Comparison of ENCODE assay signal across 8 cellular contexts in the genomic region with DNA sequence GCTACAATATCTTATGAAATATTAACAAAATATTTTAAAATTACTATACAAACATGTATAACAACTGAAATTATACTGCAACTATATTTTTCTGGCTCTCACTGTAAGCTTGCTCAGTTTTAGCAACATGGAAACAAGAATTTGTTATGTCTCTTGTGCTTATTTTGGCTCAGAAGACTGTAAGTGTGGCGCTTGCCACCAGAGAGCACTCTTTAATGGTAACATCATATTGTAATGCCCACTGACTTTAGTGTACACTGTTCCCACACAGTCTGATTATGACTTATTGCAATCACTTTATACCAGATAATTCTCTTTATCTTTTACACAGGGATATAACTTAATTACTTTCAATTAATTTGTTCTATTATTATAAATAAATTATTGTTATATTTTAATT.
DNase-seq lines count a peak whose midpoint lies in the region; ATAC-seq, FAIRE-seq and TF ChIP-seq lines count a peak whose summit lies in the region.

No MANE protein-coding gene starts in this region.

- H3K36me3 Mint-ChIP-seq in endothelial cell (ENCODE audit: low read depth, unreplicated experiment), result no peaks in the 10 kb centered on the region
- no peaks in the 10 kb centered on the region for H3K36me3 Mint-ChIP-seq in CD4-positive, alpha-beta memory T cell

- CTCF ChIA-PET in GM12878 (lab: Yijun Ruan, JAX), result interaction anchor here (0.6 to 1.7 kb wide), 8 partner anchors 10 to 1189 kb away, joined by 3 to 5 read pairs (median 3); no protein-coding TSS in a partner anchor
- CTCF ChIA-PET in CD4-positive, alpha-beta memory T cell (lab: Charles Lee; ENCODE audit: partially characterized antibody), result interaction anchor here (1.1 kb wide), 1 partner anchor 732 kb away, joined by 3 read pairs; no protein-coding TSS in a partner anchor

- WGBS in GM12878 (ENCODE audit: insufficient coverage, insufficient replicate concordance, low lambda C conversion rate, missing lambda C conversion rate), result 83% methylated on average over 1 of the region's 1 CpG

- ATAC-seq in GM21576 (IDR thresholded peaks at IDR 0.05; ENCODE audit: unreplicated experiment) (peak; percentile 82), GM12878 (peak; percentile 90)

- TF ChIP-seq EP300 in GM12878 (IDR thresholded peaks at IDR 0.05; ENCODE audit: borderline replicate concordance in 1 of 2, control insufficient read depth in 1 of 2, low read depth in 2 of 2, low read length in 2 of 2), result no peak

- H3K9me3 Mint-ChIP-seq in endothelial cell (ENCODE audit: unreplicated experiment), result no peaks in the 10 kb centered on the region
- peaks cover 0 to 2% (median 0%) of the 10 kb centered on the region in 8 donors for H3K9me3 Mint-ChIP-seq in CD4-positive, alpha-beta memory T cell

- no peak overlapping the region for H3K4me3 Mint-ChIP-seq in endothelial cell (ENCODE audit: unreplicated experiment)
- no peak overlapping the region for H3K4me3 Mint-ChIP-seq in CD4-positive, alpha-beta memory T cell

- no peak overlapping the region for H3K27ac Mint-ChIP-seq in endothelial cell (ENCODE audit: unreplicated experiment)
- H3K27ac Mint-ChIP-seq in CD4-positive, alpha-beta memory T cell, result no peak overlapping the region

- TF ChIP-seq POLR2A in GM12878 (IDR thresholded peaks at IDR 0.05; ENCODE audit: low read depth, low read length), result no peak

- TF ChIP-seq CTCF in GM12878 (IDR thresholded peaks at IDR 0.05 in 2 of 3, conservative IDR thresholded peaks at IDR 0.05 in 1 of 3; ENCODE audit: control insufficient read depth in 2 of 3, extremely low read depth in 1 of 3, insufficient read depth in 1 of 3, low read depth in 3 of 3, low read length in 3 of 3), result peak; percentile 28 to 36 (median 31); a peak in 4 of 6 replicates
- no peak for TF ChIP-seq CTCF in endothelial cell (IDR thresholded peaks at IDR 0.05; ENCODE audit: unreplicated experiment)
- TF ChIP-seq CTCF in ascending aorta (IDR thresholded peaks at IDR 0.05), result no peak

- H3K9ac ChIP-seq in GM12878 (ENCODE audit: control insufficient read depth, insufficient read depth, low read length), result no peak overlapping the region

- FAIRE-seq in GM12878 (lab: Jason Lieb, UNC), result no peak

- POLR2A ChIA-PET in GM12878 (lab: Charles Lee), result no interaction called here
- POLR2A ChIA-PET in CD4-positive, alpha-beta memory T cell (lab: Charles Lee; ENCODE audit: partially characterized antibody), result no interaction called here

- in situ Hi-C loops in GM12878 (cut with MboI), result loop anchor here (25.0 kb wide), 1 partner anchor 1617 kb away; no protein-coding TSS in a partner anchor

- no peaks in the 10 kb centered on the region for H3K27me3 Mint-ChIP-seq in endothelial cell (ENCODE audit: unreplicated experiment)
- peaks cover 0 to 1% of the 10 kb centered on the region in 2 donors for H3K27me3 Mint-ChIP-seq in CD4-positive, alpha-beta memory T cell

- H3K36me3 ChIP-seq in GM12878 (ENCODE audit: control insufficient read depth in 2 of 2, insufficient read depth in 2 of 2, low read length in 1 of 2), result no peaks in the 10 kb centered on the region
- H3K36me3 ChIP-seq in ascending aorta, result no peaks in the 10 kb centered on the region
- no peaks in the 10 kb centered on the region for H3K36me3 ChIP-seq in CD4-positive, alpha-beta memory T cell (ENCODE audit: insufficient read depth, low read length)

- H3K27me3 ChIP-seq in GM12878 (replicated peaks in 1 of 2; ENCODE audit: control insufficient read depth in 2 of 2, insufficient read depth in 2 of 2, low read length in 1 of 2) (no peaks in the 10 kb centered on the region), ascending aorta (no peaks in the 10 kb centered on the region)
- H3K27me3 ChIP-seq in CD4-positive, alpha-beta memory T cell (ENCODE audit: insufficient read depth, low read length), result no peaks in the 10 kb centered on the region

- no peaks in the 10 kb centered on the region for H3K9me3 ChIP-seq in GM12878 (replicated peaks; ENCODE audit: control insufficient read depth, insufficient read depth, low read length)
- no peaks in the 10 kb centered on the region for H3K9me3 ChIP-seq in ascending aorta
- no peaks in the 10 kb centered on the region for H3K9me3 ChIP-seq in CD4-positive, alpha-beta memory T cell (ENCODE audit: control insufficient read depth in 1 of 2, low read length in 2 of 2)

- H2AFZ ChIP-seq in GM12878 (ENCODE audit: control insufficient read depth, low read depth, low read length), result no peak overlapping the region

- no peaks in the 10 kb centered on the region for H4K20me1 ChIP-seq in GM12878 (ENCODE audit: control insufficient read depth, insufficient read depth)

- H3K27ac ChIP-seq in GM12878 (ENCODE audit: control insufficient read depth, insufficient read depth) (no peak overlapping the region), ascending aorta (no peak overlapping the region)
- H3K27ac ChIP-seq in CD4-positive, alpha-beta memory T cell (ENCODE audit: low read depth, low read length), result no peak overlapping the region

- intact Hi-C loops in GM12878 (cut with micrococcal nuclease; ENCODE audit: unreplicated experiment), result loop anchor here (5.0 kb wide), 1 partner anchor 1622 kb away; no protein-coding TSS in a partner anchor
- intact Hi-C loops in ascending aorta (cut with DNase I), result no loop called here
- intact Hi-C loops in CD4-positive, alpha-beta memory T cell (cut with micrococcal nuclease), result no loop called here

- SMC1A ChIA-PET in GM12878 (lab: Charles Lee; ENCODE audit: uncharacterized antibody, unreplicated experiment), result interaction anchor here (0.8 to 1.5 kb wide), 4 partner anchors 10 to 268 kb away, joined by 5 to 6 read pairs (median 6); no protein-coding TSS in a partner anchor

- peaks cover 26% of the 10 kb centered on the region for H3K4me1 Mint-ChIP-seq in endothelial cell (ENCODE audit: unreplicated experiment)
- H3K4me1 Mint-ChIP-seq in CD4-positive, alpha-beta memory T cell, result no peaks in the 10 kb centered on the region

- DNase-seq in DMS 273 treated with DMSO at 0.1 percent for 48 hours (lab: John Stamatoyannopoulos, UW) (peak; percentile 0), NCI-H146 (lab: John Stamatoyannopoulos, UW) (peak; percentile 55), GM12878 (ENCODE audit: low read depth, low spot score) (no peak), smooth muscle cell of the brain vasculature (ENCODE audit: low read depth, low spot score) (peak; percentile 39), endothelial cell (ENCODE audit: low spot score) (no peak), ascending aorta (ENCODE audit: low spot score in 2 of 2) (no peak)
- no peak for DNase-seq in CD4-positive, alpha-beta memory T cell

- no peaks in the 10 kb centered on the region for H3K79me2 ChIP-seq in GM12878 (ENCODE audit: control insufficient read depth, insufficient read depth, low read length)

- BruUV-seq in GM12878 (replicated peaks; lab: Mats Ljungman, UMichigan), result no TSS peak

- H3K4me1 ChIP-seq in GM12878 (ENCODE audit: control insufficient read depth, insufficient read depth, low read length), result no peaks in the 10 kb centered on the region
- no peaks in the 10 kb centered on the region for H3K4me1 ChIP-seq in ascending aorta
- no peaks in the 10 kb centered on the region for H3K4me1 ChIP-seq in CD4-positive, alpha-beta memory T cell (ENCODE audit: insufficient read depth, low read length)

- no peak overlapping the region for H3K4me2 ChIP-seq in GM12878 (ENCODE audit: control insufficient read depth, insufficient read depth)

- peak; percentile 31; the same call in 1 of the 2 replicates for TF ChIP-seq RAD21 in GM12878 (IDR thresholded peaks at IDR 0.05; ENCODE audit: insufficient read depth, low read depth, low read length)

- RAD21 ChIA-PET in GM12878 (lab: Charles Lee; ENCODE audit: unreplicated experiment), result interaction anchor here (0.9 kb wide), 1 partner anchor 1624 kb away, joined by 3 read pairs; no protein-coding TSS in a partner anchor

- H3K4me3 ChIP-seq in GM12878, result no peak overlapping the region
- no peak overlapping the region for H3K4me3 ChIP-seq in ascending aorta
- no peak overlapping the region for H3K4me3 ChIP-seq in CD4-positive, alpha-beta memory T cell (ENCODE audit: low read length in 2 of 2)

TF ChIP-seq in GM12878, 131 proteins besides CTCF, POLR2A, EP300 and RAD21:
- no peak for TF ChIP-seq TCF12 (IDR thresholded peaks at IDR 0.05; ENCODE audit: low read depth, low read length)
- no peak for TF ChIP-seq YBX1 (IDR thresholded peaks at IDR 0.05)
- no peak for TF ChIP-seq BCL11A (IDR thresholded peaks at IDR 0.05; ENCODE audit: low read depth, low read length)

Comparison
In these comparisons a context has a peak if more than half of its experiments do, and no peak if none do; other contexts are left out.
1. DNase-seq: peak in DMS 273 treated with DMSO at 0.1 percent for 48 hours (single experiment), NCI-H146 (single experiment) and smooth muscle cell of the brain vasculature (single experiment); none in GM12878 (single experiment), endothelial cell (single experiment), ascending aorta (0 of 2) and CD4-positive, alpha-beta memory T cell (0 of 5).
2. CTCF ChIP-seq: peak in GM12878 (3 of 3); none in endothelial cell (single experiment) and ascending aorta (0 of 3).